In genomic region chr22:39302431-39302960, GRCh38 we compare ENCODE assay signal across 22 cellular contexts. TPM values are rescaled to one million over a fixed set of nuclear protein-coding genes. Genes with fewer than 3 reads are reported as not detected.
"Had no signal": no experiment of that assay in that cellular context is flagged by ENCODE, and none has a peak within 500 bp of the region (broad histone marks: within the 10 kb centered on the region; RNA-seq: fewer than 3 reads in every experiment).

No MANE protein-coding gene starts in this region.

- H3K27me3 ChIP-seq: brain microvascular endothelial cell, MG63 had no signal

- H3K4me3 ChIP-seq: MG63, SK-N-MC had no signal

- H3K36me3 ChIP-seq: brain microvascular endothelial cell had no signal

- H3K9me3 Mint-ChIP-seq: activated CD8-positive, alpha-beta T cell treated with anti-CD3 and anti-CD28 coated beads for 36 hours; activated T-cell treated with anti-CD3 and anti-CD28 coated beads, Interleukin-2, amount 50 U/mL, for 72 hours; activated T-helper 2 cell treated with anti-CD3 and anti-CD28 coated beads, Interferon-gamma antibody, Interleukin-2, Interleukin-4, amounts not matched to agents 10 μg/mL and 5 μg/mL and 100 μg/mL, durations not matched to agents 14 hours and 24 hours and 36 hours; T-cell had no signal

- ATAC-seq: activated CD4-positive, alpha-beta T cell treated with anti-CD3 and anti-CD28 coated beads for 36 hours; activated CD8-positive, alpha-beta T cell treated with anti-CD3 and anti-CD28 coated beads for 36 hours; activated T-cell treated with anti-CD3 and anti-CD28 coated beads, Interleukin-2, amount 50 U/mL, for 72 hours; T-cell had no signal

- H3K36me3 Mint-ChIP-seq: T-cell had no signal

- H3K9ac ChIP-seq: KMS-11 had no signal

- H3K9me3 ChIP-seq: MG63 had no signal

- H3K4me3 Mint-ChIP-seq: activated CD4-positive, alpha-beta T cell treated with anti-CD3 and anti-CD28 coated beads for 36 hours; activated CD8-positive, alpha-beta T cell treated with anti-CD3 and anti-CD28 coated beads for 36 hours; activated T-cell treated with anti-CD3 and anti-CD28 coated beads, Interleukin-2, amount 50 U/mL, for 72 hours; T-cell had no signal

- H3K27ac Mint-ChIP-seq: activated CD4-positive, alpha-beta T cell treated with anti-CD3 and anti-CD28 coated beads for 36 hours; activated CD8-positive, alpha-beta T cell treated with anti-CD3 and anti-CD28 coated beads for 36 hours; activated T-cell treated with anti-CD3 and anti-CD28 coated beads, Interleukin-2, amount 50 U/mL, for 72 hours; activated T-helper 2 cell treated with anti-CD3 and anti-CD28 coated beads, Interferon-gamma antibody, Interleukin-2, Interleukin-4, amounts not matched to agents 10 μg/mL and 5 μg/mL and 100 μg/mL, durations not matched to agents 14 hours and 24 hours and 36 hours; T-cell had no signal

- H3K4me2 ChIP-seq: KMS-11 had no signal

- H3K27ac ChIP-seq: brain microvascular endothelial cell, KMS-11, SK-N-MC, VCaP had no signal

- DNase-seq: activated CD4-positive, alpha-beta T cell treated with anti-CD3 and anti-CD28 coated beads for 36 hours; activated CD8-positive, alpha-beta memory T cell treated with anti-CD3 and anti-CD28 coated beads, Interleukin-2, amount 50 U/mL, for 4 hours; activated CD8-positive, alpha-beta T cell treated with anti-CD3 and anti-CD28 coated beads for 36 hours; activated gamma-delta T cell treated with Interleukin-2 at 50 U/mL for 16 hours; activated naive CD4-positive, alpha-beta T cell treated with anti-CD3 and anti-CD28 coated beads, Interleukin-2, amount 50 U/mL, for 16 hours; activated T-cell treated with anti-CD3 and anti-CD28 coated beads, Interleukin-2, amount 50 U/mL, for 72 hours; brain microvascular endothelial cell; cerebellar nuclear complex; MG63; MV-4-11; NCI-H1092 treated with DMSO at 0.1 percent for 48 hours; NCI-H1417 treated with DMSO at 0.1 percent for 48 hours; NCI-H1694; NCI-H2107; NCI-H2171 treated with DMSO at 0.1 percent for 48 hours; NCI-H345; NCI-H69; T-cell had no signal

RNA-seq across cellular contexts. Expression of gene SYNGR1, which starts 47.3 kb away (rescaled TPM):
- total RNA-seq: activated T-helper 2 cell treated with anti-CD3 and anti-CD28 coated beads, Interferon-gamma antibody, Interleukin-2, Interleukin-4, amounts not matched to agents 10 μg/mL and 5 μg/mL and 100 μg/mL, durations not matched to agents 14 hours and 24 hours and 36 hours had no signal
